In the genomic region with DNA sequence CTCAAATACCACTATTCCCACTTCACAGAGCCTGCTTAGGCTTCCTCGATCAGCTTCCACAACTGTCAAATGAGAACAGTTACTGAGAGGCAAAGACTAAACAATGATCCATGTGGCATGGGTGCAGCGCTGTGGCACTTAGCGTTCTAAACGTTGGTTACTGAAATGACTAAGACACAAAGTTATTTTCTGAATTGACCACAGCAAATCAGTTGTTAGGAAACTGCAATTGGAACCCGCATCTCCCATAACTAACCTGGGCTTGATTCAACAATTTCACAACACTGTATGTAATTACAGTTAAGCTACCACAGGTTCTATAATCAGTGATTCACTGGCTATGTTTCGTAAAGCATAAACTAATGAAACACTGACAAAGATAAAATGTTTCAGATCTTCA, we compare ENCODE assay signal across 1 cellular context.
TF ChIP-seq lines count a peak whose summit lies in the region.

No MANE protein-coding gene starts in this region.

TF ChIP-seq in GM12878, 131 proteins besides CTCF, POLR2A, EP300 and RAD21:
- TF ChIP-seq NBN (IDR thresholded peaks at IDR 0.05) (no peak), ATF7 (IDR thresholded peaks at IDR 0.05; ENCODE audit: low read depth) (no peak), EZH2 (IDR thresholded peaks at IDR 0.05; ENCODE audit: borderline replicate concordance, control insufficient read depth, low read depth, low read length) (no peak), KDM1A (IDR thresholded peaks at IDR 0.05; ENCODE audit: borderline replicate concordance) (no peak), ESRRA (IDR thresholded peaks at IDR 0.05; ENCODE audit: low read length) (no peak), TARDBP (IDR thresholded peaks at IDR 0.05; ENCODE audit: borderline replicate concordance) (no peak), IKZF2 (IDR thresholded peaks at IDR 0.05) (no peak), HDGF (IDR thresholded peaks at IDR 0.05) (no peak), FOS (IDR thresholded peaks at IDR 0.05; ENCODE audit: borderline replicate concordance, extremely low read depth, insufficient read length) (no peak), MYC (IDR thresholded peaks at IDR 0.05; ENCODE audit: insufficient read depth, insufficient read length, insufficient replicate concordance, low read length, severe bottlenecking) (no peak), STAT1 (conservative IDR thresholded peaks at IDR 0.05) (no peak), KAT2A (conservative IDR thresholded peaks at IDR 0.05; ENCODE audit: control insufficient read depth, low read depth, low read length) (no peak)
- TF ChIP-seq, protein P1, sequence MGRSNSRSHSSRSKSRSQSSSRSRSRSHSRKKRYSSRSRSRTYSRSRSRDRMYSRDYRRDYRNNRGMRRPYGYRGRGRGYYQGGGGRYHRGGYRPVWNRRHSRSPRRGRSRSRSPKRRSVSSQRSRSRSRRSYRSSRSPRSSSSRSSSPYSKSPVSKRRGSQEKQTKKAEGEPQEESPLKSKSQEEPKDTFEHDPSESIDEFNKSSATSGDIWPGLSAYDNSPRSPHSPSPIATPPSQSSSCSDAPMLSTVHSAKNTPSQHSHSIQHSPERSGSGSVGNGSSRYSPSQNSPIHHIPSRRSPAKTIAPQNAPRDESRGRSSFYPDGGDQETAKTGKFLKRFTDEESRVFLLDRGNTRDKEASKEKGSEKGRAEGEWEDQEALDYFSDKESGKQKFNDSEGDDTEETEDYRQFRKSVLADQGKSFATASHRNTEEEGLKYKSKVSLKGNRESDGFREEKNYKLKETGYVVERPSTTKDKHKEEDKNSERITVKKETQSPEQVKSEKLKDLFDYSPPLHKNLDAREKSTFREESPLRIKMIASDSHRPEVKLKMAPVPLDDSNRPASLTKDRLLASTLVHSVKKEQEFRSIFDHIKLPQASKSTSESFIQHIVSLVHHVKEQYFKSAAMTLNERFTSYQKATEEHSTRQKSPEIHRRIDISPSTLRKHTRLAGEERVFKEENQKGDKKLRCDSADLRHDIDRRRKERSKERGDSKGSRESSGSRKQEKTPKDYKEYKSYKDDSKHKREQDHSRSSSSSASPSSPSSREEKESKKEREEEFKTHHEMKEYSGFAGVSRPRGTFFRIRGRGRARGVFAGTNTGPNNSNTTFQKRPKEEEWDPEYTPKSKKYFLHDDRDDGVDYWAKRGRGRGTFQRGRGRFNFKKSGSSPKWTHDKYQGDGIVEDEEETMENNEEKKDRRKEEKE (IDR thresholded peaks at IDR 0.05): no peak
- TF ChIP-seq, protein P2, sequence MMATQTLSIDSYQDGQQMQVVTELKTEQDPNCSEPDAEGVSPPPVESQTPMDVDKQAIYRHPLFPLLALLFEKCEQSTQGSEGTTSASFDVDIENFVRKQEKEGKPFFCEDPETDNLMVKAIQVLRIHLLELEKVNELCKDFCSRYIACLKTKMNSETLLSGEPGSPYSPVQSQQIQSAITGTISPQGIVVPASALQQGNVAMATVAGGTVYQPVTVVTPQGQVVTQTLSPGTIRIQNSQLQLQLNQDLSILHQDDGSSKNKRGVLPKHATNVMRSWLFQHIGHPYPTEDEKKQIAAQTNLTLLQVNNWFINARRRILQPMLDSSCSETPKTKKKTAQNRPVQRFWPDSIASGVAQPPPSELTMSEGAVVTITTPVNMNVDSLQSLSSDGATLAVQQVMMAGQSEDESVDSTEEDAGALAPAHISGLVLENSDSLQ (IDR thresholded peaks at IDR 0.05): no peak
- TF ChIP-seq, protein P3, sequence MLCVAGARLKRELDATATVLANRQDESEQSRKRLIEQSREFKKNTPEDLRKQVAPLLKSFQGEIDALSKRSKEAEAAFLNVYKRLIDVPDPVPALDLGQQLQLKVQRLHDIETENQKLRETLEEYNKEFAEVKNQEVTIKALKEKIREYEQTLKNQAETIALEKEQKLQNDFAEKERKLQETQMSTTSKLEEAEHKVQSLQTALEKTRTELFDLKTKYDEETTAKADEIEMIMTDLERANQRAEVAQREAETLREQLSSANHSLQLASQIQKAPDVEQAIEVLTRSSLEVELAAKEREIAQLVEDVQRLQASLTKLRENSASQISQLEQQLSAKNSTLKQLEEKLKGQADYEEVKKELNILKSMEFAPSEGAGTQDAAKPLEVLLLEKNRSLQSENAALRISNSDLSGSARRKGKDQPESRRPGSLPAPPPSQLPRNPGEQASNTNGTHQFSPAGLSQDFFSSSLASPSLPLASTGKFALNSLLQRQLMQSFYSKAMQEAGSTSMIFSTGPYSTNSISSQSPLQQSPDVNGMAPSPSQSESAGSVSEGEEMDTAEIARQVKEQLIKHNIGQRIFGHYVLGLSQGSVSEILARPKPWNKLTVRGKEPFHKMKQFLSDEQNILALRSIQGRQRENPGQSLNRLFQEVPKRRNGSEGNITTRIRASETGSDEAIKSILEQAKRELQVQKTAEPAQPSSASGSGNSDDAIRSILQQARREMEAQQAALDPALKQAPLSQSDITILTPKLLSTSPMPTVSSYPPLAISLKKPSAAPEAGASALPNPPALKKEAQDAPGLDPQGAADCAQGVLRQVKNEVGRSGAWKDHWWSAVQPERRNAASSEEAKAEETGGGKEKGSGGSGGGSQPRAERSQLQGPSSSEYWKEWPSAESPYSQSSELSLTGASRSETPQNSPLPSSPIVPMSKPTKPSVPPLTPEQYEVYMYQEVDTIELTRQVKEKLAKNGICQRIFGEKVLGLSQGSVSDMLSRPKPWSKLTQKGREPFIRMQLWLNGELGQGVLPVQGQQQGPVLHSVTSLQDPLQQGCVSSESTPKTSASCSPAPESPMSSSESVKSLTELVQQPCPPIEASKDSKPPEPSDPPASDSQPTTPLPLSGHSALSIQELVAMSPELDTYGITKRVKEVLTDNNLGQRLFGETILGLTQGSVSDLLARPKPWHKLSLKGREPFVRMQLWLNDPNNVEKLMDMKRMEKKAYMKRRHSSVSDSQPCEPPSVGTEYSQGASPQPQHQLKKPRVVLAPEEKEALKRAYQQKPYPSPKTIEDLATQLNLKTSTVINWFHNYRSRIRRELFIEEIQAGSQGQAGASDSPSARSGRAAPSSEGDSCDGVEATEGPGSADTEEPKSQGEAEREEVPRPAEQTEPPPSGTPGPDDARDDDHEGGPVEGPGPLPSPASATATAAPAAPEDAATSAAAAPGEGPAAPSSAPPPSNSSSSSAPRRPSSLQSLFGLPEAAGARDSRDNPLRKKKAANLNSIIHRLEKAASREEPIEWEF (IDR thresholded peaks at IDR 0.05; ENCODE audit: insufficient replicate concordance, low read depth, low read length): no peak
- TF ChIP-seq, protein P4, sequence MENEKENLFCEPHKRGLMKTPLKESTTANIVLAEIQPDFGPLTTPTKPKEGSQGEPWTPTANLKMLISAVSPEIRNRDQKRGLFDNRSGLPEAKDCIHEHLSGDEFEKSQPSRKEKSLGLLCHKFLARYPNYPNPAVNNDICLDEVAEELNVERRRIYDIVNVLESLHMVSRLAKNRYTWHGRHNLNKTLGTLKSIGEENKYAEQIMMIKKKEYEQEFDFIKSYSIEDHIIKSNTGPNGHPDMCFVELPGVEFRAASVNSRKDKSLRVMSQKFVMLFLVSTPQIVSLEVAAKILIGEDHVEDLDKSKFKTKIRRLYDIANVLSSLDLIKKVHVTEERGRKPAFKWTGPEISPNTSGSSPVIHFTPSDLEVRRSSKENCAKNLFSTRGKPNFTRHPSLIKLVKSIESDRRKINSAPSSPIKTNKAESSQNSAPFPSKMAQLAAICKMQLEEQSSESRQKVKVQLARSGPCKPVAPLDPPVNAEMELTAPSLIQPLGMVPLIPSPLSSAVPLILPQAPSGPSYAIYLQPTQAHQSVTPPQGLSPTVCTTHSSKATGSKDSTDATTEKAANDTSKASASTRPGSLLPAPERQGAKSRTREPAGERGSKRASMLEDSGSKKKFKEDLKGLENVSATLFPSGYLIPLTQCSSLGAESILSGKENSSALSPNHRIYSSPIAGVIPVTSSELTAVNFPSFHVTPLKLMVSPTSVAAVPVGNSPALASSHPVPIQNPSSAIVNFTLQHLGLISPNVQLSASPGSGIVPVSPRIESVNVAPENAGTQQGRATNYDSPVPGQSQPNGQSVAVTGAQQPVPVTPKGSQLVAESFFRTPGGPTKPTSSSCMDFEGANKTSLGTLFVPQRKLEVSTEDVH (IDR thresholded peaks at IDR 0.05; ENCODE audit: low read depth, partially characterized antibody): no peak
